In genomic region chr3:115713247-115713646, GRCh38 we compare ENCODE assay signal across 13 cellular contexts.
A peak's percentile ranks its signal among the peaks of the same experiment; 100 is the strongest.
DNase-seq lines count a peak whose midpoint lies in the region; ATAC-seq lines count a peak whose summit lies in the region.
"Had no signal": no experiment of that assay in that cellular context is flagged by ENCODE, and none has a peak within 500 bp of the region (broad histone marks: within the 10 kb centered on the region; RNA-seq: fewer than 3 reads in every experiment).

No MANE protein-coding gene starts in this region.

- no peak for ATAC-seq in HG03520 (IDR thresholded peaks at IDR 0.05; ENCODE audit: unreplicated experiment)

- DNase-seq in NCI-H1105 treated with DMSO at 0.1 percent for 48 hours (lab: John Stamatoyannopoulos, UW) (peak; percentile 98), NCI-H345 (lab: John Stamatoyannopoulos, UW) (peak; percentile 75), cerebellar cortex (ENCODE audit: low spot score) (peak; percentile 96), retina (peak; percentile 71), 8988T (no peak), CD1c-positive myeloid dendritic cell (ENCODE audit: extremely low spot score) (no peak), H4 (ENCODE audit: low spot score) (no peak)
- DNase-seq: activated CD4-positive, alpha-beta T cell treated with anti-CD3 and anti-CD28 coated beads, Interleukin-2, amount 50 U/mL, for 1 hour; activated naive CD4-positive, alpha-beta T cell treated with anti-CD3 and anti-CD28 coated beads, Interleukin-2, amount 10 ng/mL, durations not matched to agents 7 days and 5 days; GDM1; HFFc6; naive B cell had no signal

Comparison
In these comparisons a context has a peak if more than half of its experiments do, and no peak if none do; other contexts are left out.
1. DNase-seq: peak in NCI-H1105 treated with DMSO at 0.1 percent for 48 hours (single experiment), NCI-H345 (single experiment), cerebellar cortex (single experiment) and retina (single experiment); none in 8988T (single experiment), CD1c-positive myeloid dendritic cell (single experiment) and H4 (single experiment).